ENCODE assay signal across 19 cellular contexts in genomic region chr5:58440882-58441281, GRCh38. TPM values are rescaled to one million over a fixed set of nuclear protein-coding genes. Genes with fewer than 3 reads are reported as not detected.
DNase-seq lines count a peak whose midpoint lies in the region; ATAC-seq and TF ChIP-seq lines count a peak whose summit lies in the region.
"Had no signal": no experiment of that assay in that cellular context is flagged by ENCODE, and none has a peak within 500 bp of the region (broad histone marks: within the 10 kb centered on the region; RNA-seq: fewer than 3 reads in every experiment).

No MANE protein-coding gene starts in this region.

- H3K9me3 ChIP-seq in PC-3 (ENCODE audit: low read length) (no peaks in the 10 kb centered on the region), hepatocyte (ENCODE audit: low read depth) (no peaks in the 10 kb centered on the region)
- H3K9me3 ChIP-seq: BE2C, Caco-2, HAP-1 had no signal

- DNase-seq in DMS53 treated with DMSO at 0.1 percent for 48 hours (lab: John Stamatoyannopoulos, UW; ENCODE audit: unreplicated experiment) = peak; percentile 37
- DNase-seq in PC-3 = peak; percentile 15
- DNase-seq in hepatocyte (ENCODE audit: low spot score) = no peak
- DNase-seq in CD14-positive monocyte (ENCODE audit: low spot score) = no peak
- no peak for DNase-seq in NCI-H1092 treated with DMSO at 0.1 percent for 48 hours (lab: John Stamatoyannopoulos, UW)
- no peak for DNase-seq in posterior vena cava (ENCODE audit: low spot score)
- DNase-seq: ACHN; BE2C; C1 segment of cervical spinal cord; Caco-2; CD4-positive, alpha-beta T cell; DMS79 treated with DMSO at 0.1 percent for 48 hours; GF-D8 had no signal

- H3K9me2 ChIP-seq in PC-3 (replicated peaks; ENCODE audit: low read length) (no peaks in the 10 kb centered on the region), hepatocyte (replicated peaks; ENCODE audit: insufficient read depth) (no peaks in the 10 kb centered on the region)

- no peaks in the 10 kb centered on the region for H3K36me3 Mint-ChIP-seq in CD14-positive monocyte

- H4K20me1 ChIP-seq in PC-3 (ENCODE audit: low read length) (no peaks in the 10 kb centered on the region), hepatocyte (ENCODE audit: insufficient read depth, poor library complexity, severe bottlenecking) (no peaks in the 10 kb centered on the region)

- H3K4me1 Mint-ChIP-seq in CD14-positive monocyte = no peaks in the 10 kb centered on the region

- H3K27ac ChIP-seq in 22Rv1 = peak overlapping the region; percentile 25; the same call in 1 of the 2 replicates
- H3K27ac ChIP-seq in PC-3 (ENCODE audit: low read length) = no peak overlapping the region
- H3K27ac ChIP-seq in hepatocyte = peak overlapping the region; percentile 42
- H3K27ac ChIP-seq: KMS-11 had no signal

- POLR2A ChIA-PET in PC-3 (lab: Charles Lee; ENCODE audit: unreplicated experiment) = no interaction called here

- H3K4me1 ChIP-seq in PC-3 (ENCODE audit: insufficient read depth, low read length) = peaks cover 14% of the 10 kb centered on the region
- H3K4me1 ChIP-seq in hepatocyte (ENCODE audit: insufficient read depth) = no peaks in the 10 kb centered on the region
- H3K4me1 ChIP-seq: BE2C, HAP-1 had no signal

- no peaks in the 10 kb centered on the region for H3F3A ChIP-seq in PC-3 (ENCODE audit: low read length, unreplicated experiment)

- intact Hi-C loops in PC-3 (cut with micrococcal nuclease) (no loop called here), CD14-positive monocyte (cut with micrococcal nuclease) (no loop called here), posterior vena cava (cut with DNase I) (no loop called here)

- H3K9ac ChIP-seq in PC-3 (ENCODE audit: low read length) = no peak overlapping the region
- H3K9ac ChIP-seq: KMS-11 had no signal

- H3K79me2 ChIP-seq in PC-3 (ENCODE audit: low read length) = no peaks in the 10 kb centered on the region
- H3K79me2 ChIP-seq in hepatocyte = no peaks in the 10 kb centered on the region

- no peak overlapping the region for H3K4me3 Mint-ChIP-seq in CD14-positive monocyte
- H3K4me3 Mint-ChIP-seq: CD4-positive, alpha-beta T cell had no signal

- H3K27me3 ChIP-seq in PC-3 (ENCODE audit: low read length) = no peaks in the 10 kb centered on the region
- no peaks in the 10 kb centered on the region for H3K27me3 ChIP-seq in hepatocyte
- H3K27me3 ChIP-seq: BE2C had no signal

- H3K27me3 Mint-ChIP-seq in CD14-positive monocyte (ENCODE audit: low read depth in 3 of 3) = peaks cover 0 to 1% (median 0%) of the 10 kb centered on the region in 3 donors

- WGBS in hepatocyte (ENCODE audit: low lambda C conversion rate, missing lambda C conversion rate) = 35% methylated on average over 1 of the region's 1 CpG

- H3K36me3 ChIP-seq in PC-3 (ENCODE audit: low read depth, low read length) = no peaks in the 10 kb centered on the region
- no peaks in the 10 kb centered on the region for H3K36me3 ChIP-seq in hepatocyte (replicated peaks; ENCODE audit: insufficient read depth, low read depth)
- H3K36me3 ChIP-seq: BE2C, HAP-1 had no signal

- no peak overlapping the region for H3K27ac Mint-ChIP-seq in CD14-positive monocyte
- H3K27ac Mint-ChIP-seq: CD4-positive, alpha-beta T cell had no signal

- peaks cover 0 to 11% (median 3%) of the 10 kb centered on the region in 7 donors for H3K9me3 Mint-ChIP-seq in CD14-positive monocyte
- H3K9me3 Mint-ChIP-seq: CD4-positive, alpha-beta T cell had no signal

- TF ChIP-seq CTCF in 22Rv1 (IDR thresholded peaks at IDR 0.05) (no peak), PC-3 (conservative IDR thresholded peaks at IDR 0.05; ENCODE audit: low read depth, low read length) (no peak), hepatocyte (IDR thresholded peaks at IDR 0.05; ENCODE audit: poor library complexity) (no peak), CD14-positive monocyte (IDR thresholded peaks at IDR 0.05) (no peak)

- ATAC-seq in PC-3 (peak; percentile 46), GM21737 (IDR thresholded peaks at IDR 0.05; ENCODE audit: unreplicated experiment) (no peak)

- no peak overlapping the region for H3K4me2 ChIP-seq in PC-3 (ENCODE audit: low read length)
- H3K4me2 ChIP-seq in hepatocyte = no peak overlapping the region
- H3K4me2 ChIP-seq: KMS-11 had no signal

- H3K4me3 ChIP-seq in PC-3 (ENCODE audit: low read length) = no peak overlapping the region
- H3K4me3 ChIP-seq in hepatocyte = no peak overlapping the region
- H3K4me3 ChIP-seq: HAP-1 had no signal

- H2AFZ ChIP-seq in PC-3 (ENCODE audit: low read length) (no peak overlapping the region), hepatocyte (no peak overlapping the region)

- no TSS peak for BruUV-seq in PC-3 (replicated peaks; lab: Mats Ljungman, UMichigan)

- CTCF ChIA-PET in PC-3 (lab: Charles Lee) = no interaction called here

RNA-seq across cellular contexts. Expression of gene PLK2, which starts 19.0 kb away (rescaled TPM):
- total RNA-seq in PC-3 (2014; rRNA removed) (372 and 564 TPM in 2 replicates), hepatocyte (183 and 186 TPM in 2 replicates), posterior vena cava (10 to 100 TPM; 23.8 to 28.0 TPM)
- polyA plus RNA-seq in hepatocyte (96.2 and 98.0 TPM in 2 replicates), CD14-positive monocyte (1 to 10 TPM; 3.4 to 4.5 TPM)

RNA-seq across cellular contexts. Expression of gene GAPT, which starts 50.4 kb away (rescaled TPM):
- total RNA-seq in PC-3 (2014; rRNA removed) (not detected in 2 replicates), hepatocyte (not detected in 2 replicates), posterior vena cava (1 to 10 TPM; 1.3 to 2.5 TPM)
- polyA plus RNA-seq in hepatocyte (not detected in 2 replicates), CD14-positive monocyte (100 to 1,000 TPM; 103 to 173 TPM)
- total RNA-seq: A172; Caco-2; CD4-positive, alpha-beta T cell; H4 had no signal

Comparison
In these comparisons a context has a peak if more than half of its experiments do, and no peak if none do; other contexts are left out.
1. DNase-seq: peak in DMS53 treated with DMSO at 0.1 percent for 48 hours (single experiment) and PC-3 (single experiment); none in hepatocyte (single experiment), CD14-positive monocyte (single experiment), NCI-H1092 treated with DMSO at 0.1 percent for 48 hours (single experiment) and posterior vena cava (single experiment).